1 cellular context compared by ENCODE assay signal in the genomic region with DNA sequence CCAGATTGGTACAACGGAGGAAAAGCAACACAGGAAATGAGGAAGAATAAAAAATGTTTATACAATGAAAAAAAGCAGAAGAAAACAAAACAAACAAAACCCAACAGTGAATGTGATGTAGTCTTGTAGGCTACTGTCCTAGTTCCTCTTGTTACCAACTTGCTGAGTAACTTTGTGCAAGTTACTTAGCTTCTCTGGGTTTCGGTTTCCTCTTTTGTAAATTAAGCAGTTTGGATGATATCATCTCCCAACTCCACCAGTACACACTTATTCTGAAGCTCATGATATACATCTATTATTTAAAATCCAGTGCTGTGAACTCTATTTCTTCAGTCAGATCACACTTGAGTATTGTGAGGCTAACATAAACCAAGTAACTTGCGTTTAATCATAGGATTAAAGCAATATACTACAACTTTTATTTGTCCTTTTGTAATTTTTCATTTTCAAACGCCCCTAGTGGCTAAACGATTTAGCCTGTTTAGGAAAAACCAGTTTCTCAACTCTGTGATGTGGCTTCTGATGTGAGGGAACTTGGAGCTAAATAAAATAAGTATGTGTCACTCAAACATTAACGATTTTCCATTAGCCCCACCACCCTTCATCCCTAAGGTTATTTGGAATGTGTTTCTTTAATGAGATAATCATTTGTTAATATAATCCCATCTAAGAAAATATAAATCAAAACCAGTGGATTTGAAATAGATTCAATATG.
TF ChIP-seq lines count a peak whose summit lies in the region.

No MANE protein-coding gene starts in this region.

TF ChIP-seq in K562, 482 proteins besides CTCF, POLR2A, EP300 and RAD21 (continued from another document):
- TF ChIP-seq MYC (IDR thresholded peaks at IDR 0.05; ENCODE audit: low read depth, low read length) (no peak), MYC (CRISPR knock-in tag; IDR thresholded peaks at IDR 0.05; ENCODE audit: borderline replicate concordance, low read depth) (no peak), TEAD1 (CRISPR knock-in tag; IDR thresholded peaks at IDR 0.05) (peak in 1 of 2 experiments; percentile 25; a peak in 1 of 4 replicates), ZBTB1 (CRISPR knock-in tag; IDR thresholded peaks at IDR 0.05; ENCODE audit: borderline replicate concordance, low read depth) (no peak), SRSF7 (optimal IDR thresholded peaks at IDR 0.05; ENCODE audit: low read depth, low read length) (no peak), ZNF695 (CRISPR knock-in tag; IDR thresholded peaks at IDR 0.05) (no peak), SMARCB1 (IDR thresholded peaks at IDR 0.05; ENCODE audit: insufficient read length, low read depth) (no peak), CHD1 (IDR thresholded peaks at IDR 0.05; ENCODE audit: low read length) (no peak), RBM17 (IDR thresholded peaks at IDR 0.05; ENCODE audit: borderline replicate concordance, low read depth, low read length) (no peak), DNMT1 (IDR thresholded peaks at IDR 0.05) (no peak), AFF4 (CRISPR knock-in tag; IDR thresholded peaks at IDR 0.05) (no peak), ZFP36 (IDR thresholded peaks at IDR 0.05; ENCODE audit: low read depth, low read length, partially characterized antibody) (peak; percentile 88), JUN (IDR thresholded peaks at IDR 0.05; ENCODE audit: borderline replicate concordance, low read depth, low read length) (no peak), JUN (CRISPR knock-in tag; IDR thresholded peaks at IDR 0.05; ENCODE audit: borderline replicate concordance) (no peak), CBFA2T2 (conservative IDR thresholded peaks at IDR 0.05) (no peak), ESRRB (CRISPR knock-in tag; IDR thresholded peaks at IDR 0.05; ENCODE audit: borderline replicate concordance) (no peak), HDAC3 (IDR thresholded peaks at IDR 0.05; ENCODE audit: borderline replicate concordance, partially characterized antibody) (peak; percentile 65), DPF2 (IDR thresholded peaks at IDR 0.05) (peak; percentile 76), NFE2 (IDR thresholded peaks at IDR 0.05; ENCODE audit: low read depth) (no peak), PURB (CRISPR knock-in tag; IDR thresholded peaks at IDR 0.05; ENCODE audit: low read depth) (no peak), E2F4 (CRISPR knock-in tag; IDR thresholded peaks at IDR 0.05; ENCODE audit: low read depth) (no peak), ZNF24 (IDR thresholded peaks at IDR 0.05) (no peak), KLF1 (tag; IDR thresholded peaks at IDR 0.05) (no peak), JUNB (CRISPR knock-in tag; conservative IDR thresholded peaks at IDR 0.05) (no peak), BMI1 (IDR thresholded peaks at IDR 0.05; ENCODE audit: low read length) (no peak), SPI1 (IDR thresholded peaks at IDR 0.05; ENCODE audit: borderline replicate concordance, low read depth, low read length) (peak; percentile 80)
- TF ChIP-seq, protein P1, sequence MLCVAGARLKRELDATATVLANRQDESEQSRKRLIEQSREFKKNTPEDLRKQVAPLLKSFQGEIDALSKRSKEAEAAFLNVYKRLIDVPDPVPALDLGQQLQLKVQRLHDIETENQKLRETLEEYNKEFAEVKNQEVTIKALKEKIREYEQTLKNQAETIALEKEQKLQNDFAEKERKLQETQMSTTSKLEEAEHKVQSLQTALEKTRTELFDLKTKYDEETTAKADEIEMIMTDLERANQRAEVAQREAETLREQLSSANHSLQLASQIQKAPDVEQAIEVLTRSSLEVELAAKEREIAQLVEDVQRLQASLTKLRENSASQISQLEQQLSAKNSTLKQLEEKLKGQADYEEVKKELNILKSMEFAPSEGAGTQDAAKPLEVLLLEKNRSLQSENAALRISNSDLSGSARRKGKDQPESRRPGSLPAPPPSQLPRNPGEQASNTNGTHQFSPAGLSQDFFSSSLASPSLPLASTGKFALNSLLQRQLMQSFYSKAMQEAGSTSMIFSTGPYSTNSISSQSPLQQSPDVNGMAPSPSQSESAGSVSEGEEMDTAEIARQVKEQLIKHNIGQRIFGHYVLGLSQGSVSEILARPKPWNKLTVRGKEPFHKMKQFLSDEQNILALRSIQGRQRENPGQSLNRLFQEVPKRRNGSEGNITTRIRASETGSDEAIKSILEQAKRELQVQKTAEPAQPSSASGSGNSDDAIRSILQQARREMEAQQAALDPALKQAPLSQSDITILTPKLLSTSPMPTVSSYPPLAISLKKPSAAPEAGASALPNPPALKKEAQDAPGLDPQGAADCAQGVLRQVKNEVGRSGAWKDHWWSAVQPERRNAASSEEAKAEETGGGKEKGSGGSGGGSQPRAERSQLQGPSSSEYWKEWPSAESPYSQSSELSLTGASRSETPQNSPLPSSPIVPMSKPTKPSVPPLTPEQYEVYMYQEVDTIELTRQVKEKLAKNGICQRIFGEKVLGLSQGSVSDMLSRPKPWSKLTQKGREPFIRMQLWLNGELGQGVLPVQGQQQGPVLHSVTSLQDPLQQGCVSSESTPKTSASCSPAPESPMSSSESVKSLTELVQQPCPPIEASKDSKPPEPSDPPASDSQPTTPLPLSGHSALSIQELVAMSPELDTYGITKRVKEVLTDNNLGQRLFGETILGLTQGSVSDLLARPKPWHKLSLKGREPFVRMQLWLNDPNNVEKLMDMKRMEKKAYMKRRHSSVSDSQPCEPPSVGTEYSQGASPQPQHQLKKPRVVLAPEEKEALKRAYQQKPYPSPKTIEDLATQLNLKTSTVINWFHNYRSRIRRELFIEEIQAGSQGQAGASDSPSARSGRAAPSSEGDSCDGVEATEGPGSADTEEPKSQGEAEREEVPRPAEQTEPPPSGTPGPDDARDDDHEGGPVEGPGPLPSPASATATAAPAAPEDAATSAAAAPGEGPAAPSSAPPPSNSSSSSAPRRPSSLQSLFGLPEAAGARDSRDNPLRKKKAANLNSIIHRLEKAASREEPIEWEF (CRISPR knock-in tag; IDR thresholded peaks at IDR 0.05) = 0 out of 2 replicates have a peak, but pooled peaks have one; percentile 1
- TF ChIP-seq, protein P2, sequence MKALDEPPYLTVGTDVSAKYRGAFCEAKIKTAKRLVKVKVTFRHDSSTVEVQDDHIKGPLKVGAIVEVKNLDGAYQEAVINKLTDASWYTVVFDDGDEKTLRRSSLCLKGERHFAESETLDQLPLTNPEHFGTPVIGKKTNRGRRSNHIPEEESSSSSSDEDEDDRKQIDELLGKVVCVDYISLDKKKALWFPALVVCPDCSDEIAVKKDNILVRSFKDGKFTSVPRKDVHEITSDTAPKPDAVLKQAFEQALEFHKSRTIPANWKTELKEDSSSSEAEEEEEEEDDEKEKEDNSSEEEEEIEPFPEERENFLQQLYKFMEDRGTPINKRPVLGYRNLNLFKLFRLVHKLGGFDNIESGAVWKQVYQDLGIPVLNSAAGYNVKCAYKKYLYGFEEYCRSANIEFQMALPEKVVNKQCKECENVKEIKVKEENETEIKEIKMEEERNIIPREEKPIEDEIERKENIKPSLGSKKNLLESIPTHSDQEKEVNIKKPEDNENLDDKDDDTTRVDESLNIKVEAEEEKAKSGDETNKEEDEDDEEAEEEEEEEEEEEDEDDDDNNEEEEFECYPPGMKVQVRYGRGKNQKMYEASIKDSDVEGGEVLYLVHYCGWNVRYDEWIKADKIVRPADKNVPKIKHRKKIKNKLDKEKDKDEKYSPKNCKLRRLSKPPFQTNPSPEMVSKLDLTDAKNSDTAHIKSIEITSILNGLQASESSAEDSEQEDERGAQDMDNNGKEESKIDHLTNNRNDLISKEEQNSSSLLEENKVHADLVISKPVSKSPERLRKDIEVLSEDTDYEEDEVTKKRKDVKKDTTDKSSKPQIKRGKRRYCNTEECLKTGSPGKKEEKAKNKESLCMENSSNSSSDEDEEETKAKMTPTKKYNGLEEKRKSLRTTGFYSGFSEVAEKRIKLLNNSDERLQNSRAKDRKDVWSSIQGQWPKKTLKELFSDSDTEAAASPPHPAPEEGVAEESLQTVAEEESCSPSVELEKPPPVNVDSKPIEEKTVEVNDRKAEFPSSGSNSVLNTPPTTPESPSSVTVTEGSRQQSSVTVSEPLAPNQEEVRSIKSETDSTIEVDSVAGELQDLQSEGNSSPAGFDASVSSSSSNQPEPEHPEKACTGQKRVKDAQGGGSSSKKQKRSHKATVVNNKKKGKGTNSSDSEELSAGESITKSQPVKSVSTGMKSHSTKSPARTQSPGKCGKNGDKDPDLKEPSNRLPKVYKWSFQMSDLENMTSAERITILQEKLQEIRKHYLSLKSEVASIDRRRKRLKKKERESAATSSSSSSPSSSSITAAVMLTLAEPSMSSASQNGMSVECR (CRISPR knock-in tag; IDR thresholded peaks at IDR 0.05) = no peak
- TF ChIP-seq, protein P3, sequence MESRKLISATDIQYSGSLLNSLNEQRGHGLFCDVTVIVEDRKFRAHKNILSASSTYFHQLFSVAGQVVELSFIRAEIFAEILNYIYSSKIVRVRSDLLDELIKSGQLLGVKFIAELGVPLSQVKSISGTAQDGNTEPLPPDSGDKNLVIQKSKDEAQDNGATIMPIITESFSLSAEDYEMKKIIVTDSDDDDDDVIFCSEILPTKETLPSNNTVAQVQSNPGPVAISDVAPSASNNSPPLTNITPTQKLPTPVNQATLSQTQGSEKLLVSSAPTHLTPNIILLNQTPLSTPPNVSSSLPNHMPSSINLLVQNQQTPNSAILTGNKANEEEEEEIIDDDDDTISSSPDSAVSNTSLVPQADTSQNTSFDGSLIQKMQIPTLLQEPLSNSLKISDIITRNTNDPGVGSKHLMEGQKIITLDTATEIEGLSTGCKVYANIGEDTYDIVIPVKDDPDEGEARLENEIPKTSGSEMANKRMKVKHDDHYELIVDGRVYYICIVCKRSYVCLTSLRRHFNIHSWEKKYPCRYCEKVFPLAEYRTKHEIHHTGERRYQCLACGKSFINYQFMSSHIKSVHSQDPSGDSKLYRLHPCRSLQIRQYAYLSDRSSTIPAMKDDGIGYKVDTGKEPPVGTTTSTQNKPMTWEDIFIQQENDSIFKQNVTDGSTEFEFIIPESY (CRISPR knock-in tag; IDR thresholded peaks at IDR 0.05) = no peak
- TF ChIP-seq, protein P4, sequence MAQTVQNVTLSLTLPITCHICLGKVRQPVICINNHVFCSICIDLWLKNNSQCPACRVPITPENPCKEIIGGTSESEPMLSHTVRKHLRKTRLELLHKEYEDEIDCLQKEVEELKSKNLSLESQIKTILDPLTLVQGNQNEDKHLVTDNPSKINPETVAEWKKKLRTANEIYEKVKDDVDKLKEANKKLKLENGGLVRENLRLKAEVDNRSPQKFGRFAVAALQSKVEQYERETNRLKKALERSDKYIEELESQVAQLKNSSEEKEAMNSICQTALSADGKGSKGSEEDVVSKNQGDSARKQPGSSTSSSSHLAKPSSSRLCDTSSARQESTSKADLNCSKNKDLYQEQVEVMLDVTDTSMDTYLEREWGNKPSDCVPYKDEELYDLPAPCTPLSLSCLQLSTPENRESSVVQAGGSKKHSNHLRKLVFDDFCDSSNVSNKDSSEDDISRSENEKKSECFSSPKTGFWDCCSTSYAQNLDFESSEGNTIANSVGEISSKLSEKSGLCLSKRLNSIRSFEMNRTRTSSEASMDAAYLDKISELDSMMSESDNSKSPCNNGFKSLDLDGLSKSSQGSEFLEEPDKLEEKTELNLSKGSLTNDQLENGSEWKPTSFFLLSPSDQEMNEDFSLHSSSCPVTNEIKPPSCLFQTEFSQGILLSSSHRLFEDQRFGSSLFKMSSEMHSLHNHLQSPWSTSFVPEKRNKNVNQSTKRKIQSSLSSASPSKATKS (CRISPR knock-in tag; IDR thresholded peaks at IDR 0.05) = no peak
